Comparison of ENCODE assay signal across 14 cellular contexts in genomic region chr10:86972613-86973380, GRCh38. TPM values are rescaled to one million over a fixed set of nuclear protein-coding genes. Genes with fewer than 3 reads are reported as not detected.
DNase-seq lines count a peak whose midpoint lies in the region.
"Had no signal": no experiment of that assay in that cellular context is flagged by ENCODE, and none has a peak within 500 bp of the region (broad histone marks: within the 10 kb centered on the region; RNA-seq: fewer than 3 reads in every experiment).

No MANE protein-coding gene starts in this region.

- H3K9me3 ChIP-seq in mesenchymal stem cell (ENCODE audit: control insufficient read depth, low read length) (no peaks in the 10 kb centered on the region), trophoblast cell (ENCODE audit: insufficient read depth, low read depth, low read length) (no peaks in the 10 kb centered on the region)

- H3K27me3 ChIP-seq in mesenchymal stem cell (ENCODE audit: control insufficient read depth in 1 of 2, insufficient read depth in 1 of 2, low read length in 2 of 2) (no peaks in the 10 kb centered on the region), trophoblast cell (ENCODE audit: insufficient read depth, low read length) (no peaks in the 10 kb centered on the region)

- H3K14ac ChIP-seq in mesenchymal stem cell (ENCODE audit: low read length in 2 of 2) (peak overlapping the region in 1 of 2 experiments; percentile 26), trophoblast cell (ENCODE audit: low read length) (no peak overlapping the region)

- H2AK5ac ChIP-seq in mesenchymal stem cell (ENCODE audit: low read length, severe bottlenecking) (peak overlapping the region; percentile 24), trophoblast cell (ENCODE audit: low read length) (no peak overlapping the region)

- peak overlapping the region; percentile 27 for H3K4me3 Mint-ChIP-seq in T-helper 2 cell treated with Interferon-gamma antibody and Interleukin-4, amounts not matched to agents 5 μg/mL and 100 μg/mL, for 36 hours
- peak overlapping the region; percentile 37 for H3K4me3 Mint-ChIP-seq in activated naive CD8-positive, alpha-beta T cell treated with anti-CD3 and anti-CD28 coated beads for 36 hours

- H3K79me2 ChIP-seq in trophoblast cell (ENCODE audit: control insufficient read depth, insufficient read depth, low read length, poor library complexity): peaks cover 5% of the 10 kb centered on the region

- H3K4me1 ChIP-seq in mesenchymal stem cell (ENCODE audit: control insufficient read depth, insufficient read depth, low read depth, low read length) (peaks cover 26% of the 10 kb centered on the region), trophoblast cell (ENCODE audit: control insufficient read depth in 1 of 2, insufficient read depth in 2 of 2, low read length in 2 of 2) (peaks cover 10 to 15% of the 10 kb centered on the region in 2 experiments)

- no peak overlapping the region for H4K91ac ChIP-seq in mesenchymal stem cell (ENCODE audit: low read length)
- H4K91ac ChIP-seq in trophoblast cell (ENCODE audit: low read depth, low read length): no peak overlapping the region

- peak overlapping the region in 1 of 2 experiments; percentile 49 for H2BK12ac ChIP-seq in mesenchymal stem cell (ENCODE audit: low read length in 2 of 2)
- H2BK12ac ChIP-seq in trophoblast cell (ENCODE audit: low read length): no peak overlapping the region

- H2BK5ac ChIP-seq in mesenchymal stem cell (ENCODE audit: low read depth, low read length, poor library complexity, severe bottlenecking): no peak overlapping the region
- H2BK5ac ChIP-seq in trophoblast cell (ENCODE audit: low read depth, low read length, poor library complexity): no peak overlapping the region

- H3K4me2 ChIP-seq in mesenchymal stem cell (ENCODE audit: low read length, poor library complexity, severe bottlenecking) (no peak overlapping the region), trophoblast cell (ENCODE audit: low read length) (no peak overlapping the region)

- H3K4ac ChIP-seq in mesenchymal stem cell (ENCODE audit: low read depth in 1 of 2, low read length in 2 of 2) (no peak overlapping the region), trophoblast cell (ENCODE audit: low read depth, low read length) (no peak overlapping the region)

- peaks cover 7% of the 10 kb centered on the region for H3K4me1 Mint-ChIP-seq in T-helper 2 cell treated with Interferon-gamma antibody and Interleukin-4, amounts not matched to agents 5 μg/mL and 100 μg/mL, for 36 hours (ENCODE audit: low read depth)
- peaks cover 15% of the 10 kb centered on the region for H3K4me1 Mint-ChIP-seq in activated naive CD8-positive, alpha-beta T cell treated with anti-CD3 and anti-CD28 coated beads for 36 hours

- no peak overlapping the region for H4K12ac ChIP-seq in trophoblast cell (ENCODE audit: low read depth, low read length)

- H3K27ac Mint-ChIP-seq in T-helper 2 cell treated with Interferon-gamma antibody and Interleukin-4, amounts not matched to agents 5 μg/mL and 100 μg/mL, for 36 hours: peak overlapping the region; percentile 13
- peak overlapping the region; percentile 2 for H3K27ac Mint-ChIP-seq in activated naive CD8-positive, alpha-beta T cell treated with anti-CD3 and anti-CD28 coated beads for 36 hours

- no peak overlapping the region for H3K18ac ChIP-seq in mesenchymal stem cell (ENCODE audit: low read depth in 1 of 2, low read length in 2 of 2)
- no peak overlapping the region for H3K18ac ChIP-seq in trophoblast cell (ENCODE audit: low read length)

- H3K27ac ChIP-seq in mesenchymal stem cell (ENCODE audit: low read length, poor library complexity, severe bottlenecking) (no peak overlapping the region), temporal lobe (ENCODE audit: low read depth, low read length) (peak overlapping the region; percentile 27), trophoblast cell (ENCODE audit: low read depth, low read length) (no peak overlapping the region)

- H3K23ac ChIP-seq in mesenchymal stem cell (ENCODE audit: low read length in 2 of 2) (no peak overlapping the region), trophoblast cell (ENCODE audit: low read length) (no peak overlapping the region)

- no peaks in the 10 kb centered on the region for H3K9me3 Mint-ChIP-seq in T-helper 2 cell treated with Interferon-gamma antibody and Interleukin-4, amounts not matched to agents 5 μg/mL and 100 μg/mL, for 36 hours
- no peaks in the 10 kb centered on the region for H3K9me3 Mint-ChIP-seq in activated naive CD8-positive, alpha-beta T cell treated with anti-CD3 and anti-CD28 coated beads for 36 hours

- H2BK120ac ChIP-seq in mesenchymal stem cell (ENCODE audit: low read depth, low read length): no peak overlapping the region
- no peak overlapping the region for H2BK120ac ChIP-seq in trophoblast cell (ENCODE audit: insufficient read depth, low read length, poor library complexity)

- WGBS in mesenchymal stem cell: 95% methylated on average over 11 of the region's 11 CpGs
- no CpG with 5 or more reads among the region's 11 CpGs for WGBS in trophoblast cell (ENCODE audit: extremely low coverage, insufficient coverage, insufficient read length)

- peaks cover 35% of the 10 kb centered on the region for H3K27me3 Mint-ChIP-seq in T-helper 2 cell treated with Interferon-gamma antibody and Interleukin-4, amounts not matched to agents 5 μg/mL and 100 μg/mL, for 36 hours (ENCODE audit: low read depth)
- H3K27me3 Mint-ChIP-seq in activated naive CD8-positive, alpha-beta T cell treated with anti-CD3 and anti-CD28 coated beads for 36 hours: peaks cover 4% of the 10 kb centered on the region

- no peaks in the 10 kb centered on the region for H3K36me3 Mint-ChIP-seq in T-helper 2 cell treated with Interferon-gamma antibody and Interleukin-4, amounts not matched to agents 5 μg/mL and 100 μg/mL, for 36 hours (ENCODE audit: low read depth)
- no peaks in the 10 kb centered on the region for H3K36me3 Mint-ChIP-seq in activated naive CD8-positive, alpha-beta T cell treated with anti-CD3 and anti-CD28 coated beads for 36 hours

- H3K36me3 ChIP-seq in mesenchymal stem cell (ENCODE audit: control insufficient read depth in 1 of 2, insufficient read depth in 2 of 2, low read depth in 1 of 2, low read length in 2 of 2) (peaks cover 0 to 3% of the 10 kb centered on the region in 2 experiments), trophoblast cell (ENCODE audit: control insufficient read depth in 1 of 2, insufficient read depth in 2 of 2, low read length in 2 of 2) (no peaks in the 10 kb centered on the region)

- H3K79me1 ChIP-seq in mesenchymal stem cell (replicated peaks; ENCODE audit: low read length, poor library complexity, severe bottlenecking) (no peaks in the 10 kb centered on the region), trophoblast cell (ENCODE audit: low read length) (peaks cover 7% of the 10 kb centered on the region)

- no peak overlapping the region for H3K4me3 ChIP-seq in mesenchymal stem cell (ENCODE audit: insufficient read depth in 1 of 2, low read depth in 1 of 2, low read length in 2 of 2)
- H3K4me3 ChIP-seq in trophoblast cell (ENCODE audit: low read depth, low read length): no peak overlapping the region

- no peak overlapping the region for H2AFZ ChIP-seq in mesenchymal stem cell (ENCODE audit: low read depth, low read length)
- H2AFZ ChIP-seq in trophoblast cell (ENCODE audit: insufficient read depth, low read length, poor library complexity): no peak overlapping the region

- H2BK15ac ChIP-seq in mesenchymal stem cell (ENCODE audit: low read depth, poor library complexity, severe bottlenecking): no peak overlapping the region

- H3K9ac ChIP-seq in mesenchymal stem cell (ENCODE audit: low read length): no peak overlapping the region
- H3K9ac ChIP-seq in trophoblast cell (ENCODE audit: low read length): no peak overlapping the region

- H4K8ac ChIP-seq in mesenchymal stem cell (ENCODE audit: low read length): no peak overlapping the region
- no peak overlapping the region for H4K8ac ChIP-seq in trophoblast cell (ENCODE audit: low read depth, low read length)

- DNase-seq in T-helper 2 cell treated with Interferon-gamma antibody and Interleukin-4, amounts not matched to agents 5 μg/mL and 100 μg/mL, for 36 hours (ENCODE audit: low spot score): no peak
- DNase-seq in T-helper 2 cell: no peak
- DNase-seq in activated naive CD8-positive, alpha-beta T cell treated with anti-CD3 and anti-CD28 coated beads for 36 hours: no peak
- no peak for DNase-seq in mesenchymal stem cell
- no peak for DNase-seq in trophoblast cell
- no peak for DNase-seq in SIG-M5 treated with dmso at 0.1 percent for 504 hours (lab: John Stamatoyannopoulos, UW; ENCODE audit: unreplicated experiment)
- no peak for DNase-seq in nucleus accumbens (lab: John Stamatoyannopoulos, UW)
- DNase-seq: DMS79; effector CD8-positive, alpha-beta T cell; hypothalamus; NCI-H1930 had no signal

RNA-seq across cellular contexts. Expression of gene ADIRF, which starts 4.5 kb away (rescaled TPM):
- not detected for total RNA-seq in activated naive CD8-positive, alpha-beta T cell treated with anti-CD3 and anti-CD28 coated beads for 36 hours
- polyA plus RNA-seq in mesenchymal stem cell (2013, experiment 1 of 2): 0.30 TPM
- 0.23 TPM for polyA plus RNA-seq in mesenchymal stem cell (2013, experiment 2 of 2)
- total RNA-seq in temporal lobe: 0.98 TPM
- 0.08 TPM in 1 of 2 replicates, not detected in the other for polyA plus RNA-seq in trophoblast cell (2013)

RNA-seq across cellular contexts. Expression of gene SNCG, which starts 14.4 kb away (rescaled TPM):
- not detected for total RNA-seq in activated naive CD8-positive, alpha-beta T cell treated with anti-CD3 and anti-CD28 coated beads for 36 hours
- polyA plus RNA-seq in mesenchymal stem cell (2013, experiment 1 of 2): 12.8 TPM
- 12.6 TPM for polyA plus RNA-seq in mesenchymal stem cell (2013, experiment 2 of 2)
- total RNA-seq in temporal lobe: 0.98 TPM
- 0.90 and 1.0 TPM in 2 replicates for polyA plus RNA-seq in trophoblast cell (2013)
- total RNA-seq: myocyte had no signal

RNA-seq across cellular contexts. Expression of gene MMRN2, which starts 15.4 kb away (rescaled TPM):
- not detected for total RNA-seq in activated naive CD8-positive, alpha-beta T cell treated with anti-CD3 and anti-CD28 coated beads for 36 hours
- polyA plus RNA-seq in mesenchymal stem cell (2013, experiment 1 of 2): 0.41 TPM
- polyA plus RNA-seq in mesenchymal stem cell (2013, experiment 2 of 2): 0.34 TPM
- total RNA-seq in temporal lobe: 5.2 TPM
- polyA plus RNA-seq in trophoblast cell (2013): 0.06 and 0.14 TPM in 2 replicates

RNA-seq across cellular contexts. Expression of gene FAM25A, which starts 47.3 kb away (rescaled TPM):
- not detected for total RNA-seq in activated naive CD8-positive, alpha-beta T cell treated with anti-CD3 and anti-CD28 coated beads for 36 hours
- polyA plus RNA-seq in mesenchymal stem cell (2013, experiment 1 of 2): not detected
- polyA plus RNA-seq in mesenchymal stem cell (2013, experiment 2 of 2): not detected
- not detected for total RNA-seq in temporal lobe
- polyA plus RNA-seq in trophoblast cell (2013): not detected in 2 replicates
- total RNA-seq: HT1080, myocyte had no signal
